In the genomic region with DNA sequence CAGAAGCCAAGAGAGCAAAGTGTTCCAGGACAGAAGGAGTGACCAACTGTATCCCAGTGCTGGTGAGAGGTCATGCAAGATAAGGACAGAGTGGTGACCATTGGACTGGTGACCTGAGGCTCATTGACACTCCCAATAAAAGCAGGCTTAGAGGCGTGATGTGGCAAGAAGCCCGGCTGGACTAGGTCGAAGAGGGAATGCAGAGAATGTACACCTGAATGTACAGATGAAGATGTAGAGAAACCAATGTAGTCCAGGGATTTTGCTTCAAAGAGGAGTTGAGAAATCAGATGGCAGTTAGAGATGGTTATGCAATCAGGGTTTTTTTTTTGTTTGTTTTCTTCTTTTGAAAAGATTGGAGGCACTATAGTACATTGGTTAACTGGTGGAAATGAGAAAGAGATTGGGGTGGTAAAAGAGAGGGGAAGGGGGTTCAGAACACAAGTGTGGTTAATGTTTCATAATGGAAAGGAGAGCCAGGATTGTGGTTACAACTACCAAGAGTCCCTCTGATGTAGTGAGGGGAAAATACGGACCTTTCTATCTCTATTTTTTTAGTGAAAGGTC, we compare ENCODE assay signal across 15 cellular contexts. TPM values are rescaled to one million over a fixed set of nuclear protein-coding genes. Genes with fewer than 3 reads are reported as not detected.
DNase-seq lines count a peak whose midpoint lies in the region; ATAC-seq and TF ChIP-seq lines count a peak whose summit lies in the region.
"Had no signal": no experiment of that assay in that cellular context is flagged by ENCODE, and none has a peak within 500 bp of the region (broad histone marks: within the 10 kb centered on the region; RNA-seq: fewer than 3 reads in every experiment).

No MANE protein-coding gene starts in this region.

- no peak overlapping the region for H2BK20ac ChIP-seq in IMR-90 (ENCODE audit: low read depth, low read length)

- WGBS in IMR-90 (ENCODE audit: extremely low coverage in 2 of 2, insufficient read length in 1 of 2), 2 experiments, result 100% methylated on average over 3 of the region's 4 CpGs; no CpG with 5 or more reads in 1 of the 2 experiments
- 27% methylated on average over 4 of the region's 4 CpGs for WGBS in liver

- peak overlapping the region; percentile 40; the same call in 1 of the 2 replicates for H3K14ac ChIP-seq in IMR-90 (replicated peaks; ENCODE audit: low read depth, low read length)

- H3K36me3 Mint-ChIP-seq in activated T-helper 1 cell treated with anti-CD3 and anti-CD28 coated beads, Interleukin-12 subunit alpha, Interleukin-12 subunit beta, Interleukin-2, Interleukin-4 antibody, amounts not matched to agents 30 ng/mL and 10 ng/mL and 1 ng/mL, durations not matched to agents 14 hours and 24 hours and 36 hours (ENCODE audit: low read depth), result no peaks in the 10 kb centered on the region
- peaks cover 27% of the 10 kb centered on the region for H3K36me3 Mint-ChIP-seq in nephron progenitor cell (ENCODE audit: low read depth)

- peak overlapping the region; percentile 14; the same call in 1 of the 2 replicates for H4K91ac ChIP-seq in IMR-90 (ENCODE audit: insufficient read depth, low read depth, low read length)

- CTCF ChIA-PET in IMR-90 (lab: Yijun Ruan, JAX), result no interaction called here

- H3K18ac ChIP-seq in IMR-90 (ENCODE audit: low read depth, low read length), result peak overlapping the region; percentile 19; the same call in 1 of the 2 replicates

- TF ChIP-seq POLR2A in IMR-90 (IDR thresholded peaks at IDR 0.05; ENCODE audit: low read depth, low read length), result no peak

- intact Hi-C loops in IMR-90 (cut with micrococcal nuclease), result no loop called here
- intact Hi-C loops in activated T-helper 1 cell treated with anti-CD3 and anti-CD28 coated beads, Interleukin-12 subunit alpha, Interleukin-12 subunit beta, Interleukin-2, Interleukin-4 antibody, amounts not matched to agents 30 ng/mL and 10 ng/mL and 1 ng/mL, durations not matched to agents 14 hours and 24 hours and 36 hours (cut with micrococcal nuclease), result no loop called here

- H3K9me1 ChIP-seq in IMR-90 (ENCODE audit: insufficient read depth, low read length), result peaks cover 12% of the 10 kb centered on the region; the same call in 1 of the 2 replicates

- peaks cover 8% of the 10 kb centered on the region for H3K27me3 Mint-ChIP-seq in activated T-helper 1 cell treated with anti-CD3 and anti-CD28 coated beads, Interleukin-12 subunit alpha, Interleukin-12 subunit beta, Interleukin-2, Interleukin-4 antibody, amounts not matched to agents 30 ng/mL and 10 ng/mL and 1 ng/mL, durations not matched to agents 14 hours and 24 hours and 36 hours (ENCODE audit: insufficient read depth)
- H3K27me3 Mint-ChIP-seq in nephron progenitor cell (ENCODE audit: low read depth, poor library complexity), result peaks cover 2% of the 10 kb centered on the region

- in situ Hi-C loops in IMR-90 (cut with MboI; ENCODE audit: low sequenced_read_pairs), result loop anchor here (10.0 kb wide), 1 partner anchor 182 kb away; no protein-coding TSS in a partner anchor

- peaks cover 3% of the 10 kb centered on the region for H3K79me2 ChIP-seq in ACC112 (ENCODE audit: control insufficient read depth, insufficient read depth, low read length, unreplicated experiment)

- TF ChIP-seq RAD21 in IMR-90 (IDR thresholded peaks at IDR 0.05; ENCODE audit: low read length) (no peak), liver (IDR thresholded peaks at IDR 0.05) (peak; percentile 42 to 47)

- POLR2A ChIA-PET in IMR-90 (lab: Charles Lee; ENCODE audit: unreplicated experiment), result no interaction called here

- H4K20me1 ChIP-seq in IMR-90 (ENCODE audit: insufficient read depth, low read length), result no peaks in the 10 kb centered on the region

- H3K36me3 ChIP-seq in ACC112 (ENCODE audit: insufficient read depth, low read length), result no peaks in the 10 kb centered on the region
- no peaks in the 10 kb centered on the region for H3K36me3 ChIP-seq in IMR-90 (ENCODE audit: control insufficient read depth, insufficient read depth, low read length)
- H3K36me3 ChIP-seq in liver (ENCODE audit: control insufficient read depth in 4 of 4, insufficient read depth in 3 of 4, low read depth in 1 of 4, low read length in 3 of 4), result peaks cover 0 to 23% (median 5%) of the 10 kb centered on the region in 4 donors
- H3K36me3 ChIP-seq: pancreas had no signal

- no peak overlapping the region for H2AK9ac ChIP-seq in IMR-90 (replicated peaks; ENCODE audit: low read depth, low read length, poor library complexity)

- H3K56ac ChIP-seq in IMR-90 (ENCODE audit: extremely low read depth, insufficient read depth, low read length), result no peak overlapping the region

- dilution Hi-C loops in IMR-90 (cut with HindIII; ENCODE audit: low sequenced_read_pairs, unreplicated experiment), result no loop called here

- H2BK120ac ChIP-seq in IMR-90 (ENCODE audit: low read depth, low read length), result peak overlapping the region; percentile 43

- H2AFZ ChIP-seq in ACC112 (ENCODE audit: low read length, unreplicated experiment), result no peak overlapping the region
- H2AFZ ChIP-seq in IMR-90 (replicated peaks; ENCODE audit: low read length, poor library complexity), result no peak overlapping the region

- H3K4ac ChIP-seq in IMR-90 (ENCODE audit: low read depth, low read length), result peak overlapping the region; percentile 51; the same call in 1 of the 2 replicates

- no peak overlapping the region for H3K4me3 ChIP-seq in ACC112 (ENCODE audit: low read depth, low read length)
- H3K4me3 ChIP-seq in IMR-90 (ENCODE audit: insufficient read depth, low read depth, low read length), result no peak overlapping the region
- no peak overlapping the region for H3K4me3 ChIP-seq in liver (ENCODE audit: low read depth in 1 of 3, low read length in 3 of 3)
- H3K4me3 ChIP-seq: pancreas had no signal

- peak overlapping the region; percentile 10 for H3K27ac Mint-ChIP-seq in activated T-helper 1 cell treated with anti-CD3 and anti-CD28 coated beads, Interleukin-12 subunit alpha, Interleukin-12 subunit beta, Interleukin-2, Interleukin-4 antibody, amounts not matched to agents 30 ng/mL and 10 ng/mL and 1 ng/mL, durations not matched to agents 14 hours and 24 hours and 36 hours
- H3K27ac Mint-ChIP-seq in nephron progenitor cell, result no peak overlapping the region

- H3K9ac ChIP-seq in IMR-90 (ENCODE audit: low read depth, low read length) (no peak overlapping the region), liver (ENCODE audit: low read depth in 1 of 2, low read length in 2 of 2) (no peak overlapping the region)

- H3K4me3 Mint-ChIP-seq in activated T-helper 1 cell treated with anti-CD3 and anti-CD28 coated beads, Interleukin-12 subunit alpha, Interleukin-12 subunit beta, Interleukin-2, Interleukin-4 antibody, amounts not matched to agents 30 ng/mL and 10 ng/mL and 1 ng/mL, durations not matched to agents 14 hours and 24 hours and 36 hours, result no peak overlapping the region
- no peak overlapping the region for H3K4me3 Mint-ChIP-seq in nephron progenitor cell

- peak overlapping the region; percentile 83; the same call in 1 of the 2 replicates for H2AK5ac ChIP-seq in IMR-90 (ENCODE audit: low read depth, low read length)

- no peak overlapping the region for H4K8ac ChIP-seq in IMR-90 (ENCODE audit: low read depth in 2 of 2, low read length in 2 of 2)

- peak overlapping the region; percentile 80 for H3K27ac ChIP-seq in ACC112 (ENCODE audit: low read depth, low read length)
- no peak overlapping the region for H3K27ac ChIP-seq in IMR-90 (ENCODE audit: insufficient read depth, low read length)
- H3K27ac ChIP-seq in liver (ENCODE audit: low read depth in 1 of 2, low read length in 2 of 2), result peak overlapping the region; percentile 5 to 14
- H3K27ac ChIP-seq: pancreas had no signal

- no peaks in the 10 kb centered on the region for H3K9me3 Mint-ChIP-seq in activated T-helper 1 cell treated with anti-CD3 and anti-CD28 coated beads, Interleukin-12 subunit alpha, Interleukin-12 subunit beta, Interleukin-2, Interleukin-4 antibody, amounts not matched to agents 30 ng/mL and 10 ng/mL and 1 ng/mL, durations not matched to agents 14 hours and 24 hours and 36 hours
- H3K9me3 Mint-ChIP-seq in nephron progenitor cell, result no peaks in the 10 kb centered on the region

- peak overlapping the region; percentile 33; the same call in 1 of the 2 replicates for H4K5ac ChIP-seq in IMR-90 (ENCODE audit: low read depth, low read length)

- DNase-seq in IMR-90 (no peak), Kasumi-1 (lab: John Stamatoyannopoulos, UW) (no peak), nephron progenitor cell (no peak), NCI-H2081 (lab: John Stamatoyannopoulos, UW) (no peak)
- DNase-seq in activated T-helper 1 cell treated with anti-CD3 and anti-CD28 coated beads, Interleukin-12 subunit alpha, Interleukin-12 subunit beta, Interleukin-2, Interleukin-4 antibody, amounts not matched to agents 30 ng/mL and 10 ng/mL and 1 ng/mL, durations not matched to agents 14 hours and 24 hours and 36 hours (ENCODE audit: low spot score), result no peak
- DNase-seq: cortex of kidney; DMS79; mesendoderm; NCI-H1092; NCI-H510A treated with DMSO at 0.1 percent for 48 hours; pancreas; stimulated activated CD4-positive, alpha-beta T cell treated with anti-CD3 and anti-CD28 coated beads, Interleukin-1b, Interleukin-23, amount 100 ng/mL, for 48 hours had no signal

- H3K9me3 ChIP-seq in IMR-90 (ENCODE audit: control insufficient read depth, insufficient read depth, low read length) (no peaks in the 10 kb centered on the region), liver (ENCODE audit: control insufficient read depth in 4 of 4, low read length in 3 of 4) (no peaks in the 10 kb centered on the region)
- H3K9me3 ChIP-seq: pancreas had no signal

- peaks cover 49% of the 10 kb centered on the region for H3K4me1 ChIP-seq in ACC112 (ENCODE audit: control insufficient read depth, insufficient read depth, low read length, unreplicated experiment)
- H3K4me1 ChIP-seq in IMR-90 (ENCODE audit: control insufficient read depth, insufficient read depth, low read length), result peaks cover 10% of the 10 kb centered on the region
- H3K4me1 ChIP-seq in liver (ENCODE audit: control insufficient read depth in 4 of 4, insufficient read depth in 4 of 4, low read length in 3 of 4), result peaks cover 10 to 52% (median 39%) of the 10 kb centered on the region in 4 donors

- no peak for TF ChIP-seq CTCF in IMR-90 (conservative IDR thresholded peaks at IDR 0.05; ENCODE audit: low read depth, low read length)
- no peak for TF ChIP-seq CTCF in liver (IDR thresholded peaks at IDR 0.05; ENCODE audit: low read depth, low read length, missing input control)
- no peak for TF ChIP-seq CTCF in nephron progenitor cell (IDR thresholded peaks at IDR 0.05)

- H3K27me3 ChIP-seq in ACC112 (ENCODE audit: insufficient read depth, low read length), result no peaks in the 10 kb centered on the region
- H3K27me3 ChIP-seq in IMR-90 (ENCODE audit: control insufficient read depth, insufficient read depth, low read length), result no peaks in the 10 kb centered on the region
- no peaks in the 10 kb centered on the region for H3K27me3 ChIP-seq in liver (ENCODE audit: control insufficient read depth in 4 of 4, insufficient read depth in 4 of 4, low read length in 3 of 4)
- H3K27me3 ChIP-seq: pancreas had no signal

- BruUV-seq in IMR-90 (replicated peaks; lab: Mats Ljungman, UMichigan), result no TSS peak

- no peak overlapping the region for H3K4me2 ChIP-seq in IMR-90 (ENCODE audit: low read depth, low read length)

- ATAC-seq in IMR-90 (ENCODE audit: low read depth), result no peak
- ATAC-seq in GM18511 (IDR thresholded peaks at IDR 0.05; ENCODE audit: unreplicated experiment), result no peak
- ATAC-seq: pancreas had no signal

- H3K4me1 Mint-ChIP-seq in activated T-helper 1 cell treated with anti-CD3 and anti-CD28 coated beads, Interleukin-12 subunit alpha, Interleukin-12 subunit beta, Interleukin-2, Interleukin-4 antibody, amounts not matched to agents 30 ng/mL and 10 ng/mL and 1 ng/mL, durations not matched to agents 14 hours and 24 hours and 36 hours (ENCODE audit: low read depth), result peaks cover 11% of the 10 kb centered on the region
- H3K4me1 Mint-ChIP-seq in nephron progenitor cell, result peaks cover 18% of the 10 kb centered on the region

- 0 out of 4 replicates have a peak, but pooled peaks cover 0 to 4% of the 10 kb centered on the region in 2 experiments for H3K79me1 ChIP-seq in IMR-90 (ENCODE audit: low read depth in 1 of 2, low read length in 2 of 2)

- no peak overlapping the region for H3K23ac ChIP-seq in IMR-90 (ENCODE audit: low read depth, low read length)

- H2BK5ac ChIP-seq in IMR-90 (ENCODE audit: low read depth, low read length, poor library complexity, severe bottlenecking), result peak overlapping the region; percentile 63

- 0 out of 3 replicates have a peak overlapping the region, but pooled peaks have one; percentile 3 for H2BK15ac ChIP-seq in IMR-90 (ENCODE audit: low read depth, low read length)

RNA-seq across cellular contexts. Expression of gene ST3GAL6, which starts 23.3 kb away (rescaled TPM):
- total RNA-seq in IMR-90 (2012; rRNA removed) (0.36 and 1.4 TPM in 2 replicates), liver (10 to 100 TPM; 20.0 to 79.7 TPM)
- polyA plus RNA-seq in IMR-90 (2012; rRNA removed) (0.83 and 0.99 TPM in 2 replicates), liver (10 to 100 TPM; 17.3 to 38.9 TPM)
- 0.20 TPM in 1 of 2 replicates, not detected in the other for polyA plus RNA-seq in IMR-90 (2012; cell fraction: cytosol; rRNA removed)
- polyA plus RNA-seq in IMR-90 (2012; cell fraction: nucleus; rRNA removed; ENCODE audit: low replicate concordance), result 0.09 and 1.2 TPM in 2 replicates
- total RNA-seq in activated T-helper 1 cell treated with anti-CD3 and anti-CD28 coated beads, Interleukin-12 subunit alpha, Interleukin-12 subunit beta, Interleukin-2, Interleukin-4 antibody, amounts not matched to agents 30 ng/mL and 10 ng/mL and 1 ng/mL, durations not matched to agents 14 hours and 24 hours and 36 hours, result 0.44 and 0.83 TPM in 2 replicates
